ENCODE assay signal across 8 cellular contexts in the genomic region with DNA sequence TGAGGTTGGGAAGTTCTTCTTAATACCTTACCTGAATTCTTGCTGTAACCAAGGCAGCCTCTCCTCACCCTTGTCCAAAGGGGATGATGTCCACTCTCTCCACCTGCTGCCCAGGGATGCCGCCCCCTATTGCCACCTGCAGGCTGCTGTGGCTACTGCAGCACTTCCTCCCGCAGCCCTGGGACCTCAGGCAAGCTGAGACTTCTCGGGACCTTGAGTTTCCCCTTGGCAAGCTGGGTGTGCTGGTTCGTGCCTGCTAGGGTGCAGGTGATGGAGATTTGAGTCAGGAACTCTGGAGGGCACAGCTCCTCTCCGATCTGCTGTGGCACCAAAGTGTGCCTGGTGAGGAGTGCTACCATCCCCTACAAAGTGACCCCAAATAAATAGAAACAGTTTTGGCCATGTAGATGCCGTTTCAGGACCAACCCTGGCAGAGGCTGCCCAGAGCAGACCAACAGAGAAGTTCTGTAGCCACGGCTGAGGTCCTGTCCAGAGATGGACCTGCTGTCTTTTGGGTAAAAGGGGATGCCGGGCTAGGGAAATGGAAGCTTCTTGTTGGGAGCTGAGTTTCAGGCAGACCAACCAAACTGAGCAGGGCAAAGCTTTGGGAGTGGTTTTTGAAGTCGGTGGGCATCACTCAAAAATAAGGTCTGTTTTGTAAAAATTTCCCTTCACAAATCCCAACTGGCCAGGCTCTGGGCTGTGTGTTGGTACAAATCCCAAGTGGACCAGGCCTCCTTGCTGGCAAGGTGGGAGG. TPM values are rescaled to one million over a fixed set of nuclear protein-coding genes. Genes with fewer than 3 reads are reported as not detected.
DNase-seq lines count a peak whose midpoint lies in the region; ATAC-seq, FAIRE-seq and TF ChIP-seq lines count a peak whose summit lies in the region.

No MANE protein-coding gene starts in this region.

- peak; percentile 33 for FAIRE-seq in H54 (lab: Jason Lieb, UNC)

- peak; percentile 37 for DNase-seq in BE2C
- DNase-seq in H54 (ENCODE audit: insufficient read length, low spot score): no peak
- peak; percentile 15 to 29 for DNase-seq in SHP77 (lab: John Stamatoyannopoulos, UW)
- peak; percentile 60 for DNase-seq in astrocyte of the hippocampus (ENCODE audit: low read depth, low spot score)
- DNase-seq in iris pigment epithelial cell (ENCODE audit: low read depth): peak; percentile 39
- no peak for DNase-seq in NCI-H187 (lab: John Stamatoyannopoulos, UW)

- H3K27me3 ChIP-seq in BE2C: no peaks in the 10 kb centered on the region

- H3K9me3 ChIP-seq in BE2C: no peaks in the 10 kb centered on the region

- H3K4me3 ChIP-seq in BE2C (ENCODE audit: low read depth, low read length): no peak overlapping the region

- H3K36me3 Mint-ChIP-seq in stimulated activated memory B cell treated with anti-CD40 and anti-IgM and Interleukin-4, amounts not matched to agents 10 μg/mL and 1 μg/mL and 100 μg/mL, for 72 hours: peaks cover 23% of the 10 kb centered on the region

- peak overlapping the region; percentile 75 for H3K27ac Mint-ChIP-seq in stimulated activated memory B cell treated with anti-CD40 and anti-IgM and Interleukin-4, amounts not matched to agents 10 μg/mL and 1 μg/mL and 100 μg/mL, for 72 hours

- peak; percentile 68 for TF ChIP-seq CTCF in BE2C (IDR thresholded peaks at IDR 0.05; ENCODE audit: low read depth, low read length)

- H3K4me3 Mint-ChIP-seq in stimulated activated memory B cell treated with anti-CD40 and anti-IgM and Interleukin-4, amounts not matched to agents 10 μg/mL and 1 μg/mL and 100 μg/mL, for 72 hours: peak overlapping the region; percentile 48

- H3K9me3 Mint-ChIP-seq in stimulated activated memory B cell treated with anti-CD40 and anti-IgM and Interleukin-4, amounts not matched to agents 10 μg/mL and 1 μg/mL and 100 μg/mL, for 72 hours: no peaks in the 10 kb centered on the region

- H3K4me1 ChIP-seq in BE2C: no peaks in the 10 kb centered on the region

- H3K27me3 Mint-ChIP-seq in stimulated activated memory B cell treated with anti-CD40 and anti-IgM and Interleukin-4, amounts not matched to agents 10 μg/mL and 1 μg/mL and 100 μg/mL, for 72 hours: no peaks in the 10 kb centered on the region

- H3K36me3 ChIP-seq in BE2C: no peaks in the 10 kb centered on the region

- peaks cover 62% of the 10 kb centered on the region for H3K4me1 Mint-ChIP-seq in stimulated activated memory B cell treated with anti-CD40 and anti-IgM and Interleukin-4, amounts not matched to agents 10 μg/mL and 1 μg/mL and 100 μg/mL, for 72 hours

- peak; percentile 51 for ATAC-seq in stimulated activated memory B cell treated with anti-CD40 and anti-IgM and Interleukin-4, amounts not matched to agents 10 μg/mL and 1 μg/mL and 100 μg/mL, for 72 hours
- no peak for ATAC-seq in HG03045 (IDR thresholded peaks at IDR 0.05; ENCODE audit: unreplicated experiment)

- no peak for TF ChIP-seq POLR2A in H54 (IDR thresholded peaks at IDR 0.05; ENCODE audit: low read depth, low read length)

RNA-seq across cellular contexts. Expression of a gene that starts 31.7 kb away (rescaled TPM):
- not detected for polyA plus RNA-seq in BE2C (2012; ENCODE audit: insufficient read depth, insufficient read length, low read depth)

Comparison
In these comparisons a context has a peak if more than half of its experiments do, and no peak if none do; other contexts are left out.
1. DNase-seq: peak in BE2C (single experiment), SHP77 (2 of 2), astrocyte of the hippocampus (single experiment) and iris pigment epithelial cell (single experiment); none in H54 (single experiment) and NCI-H187 (0 of 2).